In the genomic region with DNA sequence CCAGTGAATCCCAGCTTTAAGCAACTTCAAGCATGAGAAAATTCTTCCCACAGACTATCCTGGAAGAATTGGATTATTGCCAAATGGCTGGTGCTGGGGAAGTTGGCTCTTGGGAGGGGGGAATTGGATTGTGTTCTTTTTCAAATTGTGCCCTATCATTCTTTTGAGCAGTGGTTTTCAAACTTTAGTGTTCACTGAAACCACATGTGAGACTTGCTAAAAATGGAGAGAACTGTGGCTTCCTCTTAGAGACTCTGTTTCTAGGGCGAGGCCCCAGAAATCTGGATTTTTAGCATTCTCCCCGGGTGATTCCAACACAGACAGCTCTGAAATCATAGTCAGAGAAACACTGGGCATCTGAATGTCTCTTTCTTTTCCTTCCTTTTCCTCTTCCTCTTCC, we compare ENCODE assay signal across 1 cellular context.
A peak's percentile ranks its signal among the peaks of the same experiment; 100 is the strongest.
TF ChIP-seq lines count a peak whose summit lies in the region.

No MANE protein-coding gene starts in this region.

TF ChIP-seq in HepG2, 621 proteins besides CTCF, POLR2A, EP300 and RAD21:
- TF ChIP-seq, protein P1, sequence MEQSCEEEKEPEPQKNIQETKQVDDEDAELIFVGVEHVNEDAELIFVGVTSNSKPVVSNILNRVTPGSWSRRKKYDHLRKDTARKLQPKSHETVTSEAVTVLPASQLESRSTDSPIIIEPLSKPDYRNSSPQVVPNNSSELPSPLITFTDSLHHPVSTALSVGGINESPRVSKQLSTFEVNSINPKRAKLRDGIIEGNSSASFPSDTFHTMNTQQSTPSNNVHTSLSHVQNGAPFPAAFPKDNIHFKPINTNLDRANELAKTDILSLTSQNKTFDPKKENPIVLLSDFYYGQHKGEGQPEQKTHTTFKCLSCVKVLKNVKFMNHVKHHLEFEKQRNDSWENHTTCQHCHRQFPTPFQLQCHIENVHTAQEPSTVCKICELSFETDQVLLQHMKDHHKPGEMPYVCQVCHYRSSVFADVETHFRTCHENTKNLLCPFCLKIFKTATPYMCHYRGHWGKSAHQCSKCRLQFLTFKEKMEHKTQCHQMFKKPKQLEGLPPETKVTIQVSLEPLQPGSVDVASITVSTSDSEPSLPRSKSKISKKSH (CRISPR knock-in tag; IDR thresholded peaks at IDR 0.05; ENCODE audit: borderline replicate concordance): no peak
- TF ChIP-seq ZNF326 (CRISPR knock-in tag; IDR thresholded peaks at IDR 0.05; ENCODE audit: borderline replicate concordance) (no peak), HNRNPK (IDR thresholded peaks at IDR 0.05; ENCODE audit: low read depth, low read length, poor library complexity, severe bottlenecking) (peak; percentile 95), NCOA1 (CRISPR knock-in tag; IDR thresholded peaks at IDR 0.05) (no peak), PCBP1 (IDR thresholded peaks at IDR 0.05; ENCODE audit: borderline replicate concordance, low read depth, low read length) (0 out of 2 replicates have a peak, but pooled peaks have one; percentile 52), ZNF350 (CRISPR knock-in tag; IDR thresholded peaks at IDR 0.05; ENCODE audit: borderline replicate concordance, low read depth) (no peak), ZNF446 (CRISPR knock-in tag; IDR thresholded peaks at IDR 0.05) (no peak), ZNF7 (CRISPR knock-in tag; IDR thresholded peaks at IDR 0.05) (no peak), KDM3A (CRISPR knock-in tag; IDR thresholded peaks at IDR 0.05; ENCODE audit: low read depth) (no peak), ZNF777 (CRISPR knock-in tag; IDR thresholded peaks at IDR 0.05) (no peak), ZNF260 (CRISPR knock-in tag; IDR thresholded peaks at IDR 0.05; ENCODE audit: borderline replicate concordance, low read depth) (no peak), PRDM10 (CRISPR knock-in tag; IDR thresholded peaks at IDR 0.05; ENCODE audit: low read depth) (no peak)
- TF ChIP-seq, protein P2, sequence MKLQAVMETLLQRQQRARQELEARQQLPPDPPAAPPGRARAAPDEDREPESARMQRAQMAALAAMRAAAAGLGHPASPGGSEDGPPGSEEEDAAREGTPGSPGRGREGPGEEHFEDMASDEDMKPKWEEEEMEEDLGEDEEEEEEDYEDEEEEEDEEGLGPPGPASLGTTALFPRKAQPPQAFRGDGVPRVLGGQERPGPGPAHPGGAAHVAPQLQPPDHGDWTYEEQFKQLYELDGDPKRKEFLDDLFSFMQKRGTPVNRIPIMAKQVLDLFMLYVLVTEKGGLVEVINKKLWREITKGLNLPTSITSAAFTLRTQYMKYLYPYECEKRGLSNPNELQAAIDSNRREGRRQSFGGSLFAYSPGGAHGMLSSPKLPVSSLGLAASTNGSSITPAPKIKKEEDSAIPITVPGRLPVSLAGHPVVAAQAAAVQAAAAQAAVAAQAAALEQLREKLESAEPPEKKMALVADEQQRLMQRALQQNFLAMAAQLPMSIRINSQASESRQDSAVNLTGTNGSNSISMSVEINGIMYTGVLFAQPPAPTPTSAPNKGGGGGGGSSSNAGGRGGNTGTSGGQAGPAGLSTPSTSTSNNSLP (IDR thresholded peaks at IDR 0.05; ENCODE audit: low read depth, low read length): no peak
- TF ChIP-seq, protein P3, sequence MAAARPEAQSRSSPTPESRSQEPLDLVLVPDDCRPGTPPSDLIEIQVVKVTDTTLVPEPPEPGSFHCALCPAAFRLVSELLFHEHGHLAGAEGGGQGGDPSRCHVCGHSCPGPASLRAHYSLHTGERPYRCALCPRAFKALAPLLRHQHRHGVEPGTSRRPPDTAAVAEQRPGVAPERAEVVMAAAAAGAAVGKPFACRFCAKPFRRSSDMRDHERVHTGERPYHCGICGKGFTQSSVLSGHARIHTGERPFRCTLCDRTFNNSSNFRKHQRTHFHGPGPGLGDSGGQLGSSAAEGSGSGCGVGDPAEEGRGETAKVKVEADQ (CRISPR knock-in tag; IDR thresholded peaks at IDR 0.05; ENCODE audit: borderline replicate concordance): no peak
